ENCODE assay signal across 8 cellular contexts in the genomic region with DNA sequence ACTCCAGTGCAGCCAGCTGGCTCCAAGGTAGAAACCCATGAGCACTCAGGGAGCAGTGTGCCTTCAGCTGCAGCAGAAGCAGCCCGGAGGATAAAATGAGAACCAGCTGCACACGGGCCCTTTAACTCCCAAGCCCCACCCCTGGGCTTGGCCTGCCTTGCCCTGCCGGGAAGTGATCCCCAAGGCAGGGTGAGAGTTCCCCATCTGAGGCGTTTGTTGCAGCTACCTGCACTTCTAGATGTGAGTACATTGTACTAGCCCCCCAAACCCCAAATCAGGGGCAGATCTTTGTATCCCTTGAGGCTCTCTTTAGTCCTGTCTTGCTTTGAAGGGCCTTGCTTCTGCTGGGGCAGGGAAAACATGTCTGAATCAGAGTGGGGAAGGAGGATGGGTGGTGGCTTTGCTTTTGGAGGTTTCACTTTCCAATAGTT. TPM values are rescaled to one million over a fixed set of nuclear protein-coding genes. Genes with fewer than 3 reads are reported as not detected.
DNase-seq lines count a peak whose midpoint lies in the region; ATAC-seq and TF ChIP-seq lines count a peak whose summit lies in the region.

A gene (plus strand): TSS at position 192 of the 431 bp plus-strand sequence. CDS start 10,088 bp downstream, outside the sequence.

- peak; percentile 41 for TF ChIP-seq POLR2A in esophagus muscularis mucosa (IDR thresholded peaks at IDR 0.05; ENCODE audit: low read depth)

- TF ChIP-seq EP300 in esophagus muscularis mucosa (IDR thresholded peaks at IDR 0.05), result no peak

- H3K4me3 ChIP-seq in esophagus muscularis mucosa, result peak within 1 kb of the TSS; percentile 64 to 82 (median 72)
- peak within 1 kb of the TSS; percentile 95 for H3K4me3 ChIP-seq in naive thymus-derived CD4-positive, alpha-beta T cell (ENCODE audit: low read length)
- H3K4me3 ChIP-seq in urinary bladder (ENCODE audit: low read depth, low read length), result peak within 1 kb of the TSS; percentile 67

- CTCF ChIA-PET in naive thymus-derived CD4-positive, alpha-beta T cell (lab: Charles Lee), result interaction anchor here (1.0 to 9.4 kb wide), 6 partner anchors 9 to 119 kb away, joined by 4 to 108 read pairs (median 5); a partner anchor contains a TSS

- ATAC-seq in naive thymus-derived CD4-positive, alpha-beta T cell, result no peak

- peaks cover 4 to 40% (median 13%) of the 10 kb centered on the region in 5 donors for H3K36me3 Mint-ChIP-seq in naive thymus-derived CD4-positive, alpha-beta T cell

- no peaks in the 10 kb centered on the region for H3K9me3 ChIP-seq in esophagus muscularis mucosa
- no peaks in the 10 kb centered on the region for H3K9me3 ChIP-seq in naive thymus-derived CD4-positive, alpha-beta T cell (ENCODE audit: control insufficient read depth in 2 of 3, low read length in 3 of 3)

- H3K4me1 Mint-ChIP-seq in naive thymus-derived CD4-positive, alpha-beta T cell, result peaks cover 44 to 90% (median 65%) of the 10 kb centered on the region in 7 donors

- TF ChIP-seq CTCF in esophagus muscularis mucosa (IDR thresholded peaks at IDR 0.05), result no peak

- POLR2A ChIA-PET in naive thymus-derived CD4-positive, alpha-beta T cell (lab: Charles Lee), result interaction anchor here (0.6 to 6.7 kb wide), 15 partner anchors 8 to 246 kb away, joined by 3 to 109 read pairs (median 4); a partner anchor contains a TSS

- peak within 1 kb of the TSS; percentile 89 to 99 (median 96) for H3K27ac Mint-ChIP-seq in naive thymus-derived CD4-positive, alpha-beta T cell

- DNase-seq in NCI-H2107 treated with DMSO at 0.1 percent for 48 hours (lab: John Stamatoyannopoulos, UW; ENCODE audit: unreplicated experiment) (peak; percentile 21), NCI-H2107 (lab: John Stamatoyannopoulos, UW) (no peak), NCI-H345 (lab: John Stamatoyannopoulos, UW) (peak; percentile 68), esophagus muscularis mucosa (ENCODE audit: extremely low spot score) (no peak), putamen (ENCODE audit: low spot score) (no peak)
- DNase-seq in activated CD8-positive, alpha-beta memory T cell treated with anti-CD3 and anti-CD28 coated beads, Interleukin-2, amount 50 U/mL, for 48 hours, result peak; percentile 83
- DNase-seq in naive thymus-derived CD4-positive, alpha-beta T cell, result peak in 8 of 9 donors; percentile 33 to 68 (median 50)

- peaks cover 67 to 88% (median 84%) of the 10 kb centered on the region in 4 donors for H3K4me1 ChIP-seq in esophagus muscularis mucosa
- peaks cover 61 to 66% of the 10 kb centered on the region in 2 donors for H3K4me1 ChIP-seq in naive thymus-derived CD4-positive, alpha-beta T cell (ENCODE audit: control insufficient read depth in 2 of 2, insufficient read depth in 2 of 2, low read length in 2 of 2)
- peaks cover 2% of the 10 kb centered on the region for H3K4me1 ChIP-seq in urinary bladder (ENCODE audit: insufficient read depth)

- H3K9me3 Mint-ChIP-seq in naive thymus-derived CD4-positive, alpha-beta T cell, result peaks cover 0 to 6% (median 0%) of the 10 kb centered on the region in 11 donors

- no peaks in the 10 kb centered on the region for H3K27me3 ChIP-seq in esophagus muscularis mucosa
- H3K27me3 ChIP-seq in naive thymus-derived CD4-positive, alpha-beta T cell (ENCODE audit: control insufficient read depth in 2 of 2, insufficient read depth in 2 of 2, low read length in 2 of 2), result no peaks in the 10 kb centered on the region

- 0% methylated on average over 4 of the region's 4 CpGs for WGBS in esophagus muscularis mucosa
- WGBS in urinary bladder, result 0% methylated on average over 4 of the region's 4 CpGs

- H3K27ac ChIP-seq in esophagus muscularis mucosa (replicated peaks in 1 of 4) (peak within 1 kb of the TSS; percentile 81 to 91 (median 86)), urinary bladder (ENCODE audit: low read depth) (peak within 1 kb of the TSS; percentile 77)
- H3K27ac ChIP-seq in naive thymus-derived CD4-positive, alpha-beta T cell (ENCODE audit: low read depth, low read length), result peak within 1 kb of the TSS; percentile 84

- H3K36me3 ChIP-seq in esophagus muscularis mucosa (peaks cover 0 to 19% (median 16%) of the 10 kb centered on the region in 4 donors), urinary bladder (ENCODE audit: insufficient read depth) (no peaks in the 10 kb centered on the region)
- peaks cover 0 to 19% (median 0%) of the 10 kb centered on the region in 3 experiments for H3K36me3 ChIP-seq in naive thymus-derived CD4-positive, alpha-beta T cell (ENCODE audit: control insufficient read depth in 2 of 3, insufficient read depth in 3 of 3, low read length in 3 of 3)

- H3K27me3 Mint-ChIP-seq in naive thymus-derived CD4-positive, alpha-beta T cell, result peaks cover 0 to 4% (median 0%) of the 10 kb centered on the region in 5 donors

- peak within 1 kb of the TSS; percentile 86 to 99 (median 97) for H3K4me3 Mint-ChIP-seq in naive thymus-derived CD4-positive, alpha-beta T cell

- intact Hi-C loops in esophagus muscularis mucosa (cut with DNase I), result no loop called here
- intact Hi-C loops in naive thymus-derived CD4-positive, alpha-beta T cell (cut with micrococcal nuclease), result loop anchor here (1.0 to 5.0 kb wide), 5 partner anchors 15 to 107 kb away; a partner anchor contains a TSS

RNA-seq across cellular contexts. Expression of the gene that starts here (rescaled TPM):
- total RNA-seq in esophagus muscularis mucosa (100 to 1,000 TPM; 101 to 156 (median 123) TPM), urinary bladder (42.7 TPM)
- 100 to 1,000 TPM; 130 to 221 (median 150) TPM for total RNA-seq in naive thymus-derived CD4-positive, alpha-beta T cell
- 100 to 1,000 TPM; 118 to 183 TPM for polyA plus RNA-seq in naive thymus-derived CD4-positive, alpha-beta T cell
- 143 TPM for polyA plus RNA-seq in urinary bladder

Comparison
In these comparisons a context has a peak if more than half of its experiments do, and no peak if none do; other contexts are left out.
1. DNase-seq: peak in NCI-H2107 treated with DMSO at 0.1 percent for 48 hours (single experiment), NCI-H345 (single experiment), activated CD8-positive, alpha-beta memory T cell treated with anti-CD3 and anti-CD28 coated beads, Interleukin-2, amount 50 U/mL, for 48 hours (single experiment) and naive thymus-derived CD4-positive, alpha-beta T cell (8 of 9); none in NCI-H2107 (single experiment), esophagus muscularis mucosa (single experiment) and putamen (single experiment).
2. Peak in every context shown above with its lines, with median percentiles within 50 percentile points of each other: H3K27ac ChIP-seq and H3K4me3 ChIP-seq.